8 cellular contexts compared by ENCODE assay signal in the genomic region with DNA sequence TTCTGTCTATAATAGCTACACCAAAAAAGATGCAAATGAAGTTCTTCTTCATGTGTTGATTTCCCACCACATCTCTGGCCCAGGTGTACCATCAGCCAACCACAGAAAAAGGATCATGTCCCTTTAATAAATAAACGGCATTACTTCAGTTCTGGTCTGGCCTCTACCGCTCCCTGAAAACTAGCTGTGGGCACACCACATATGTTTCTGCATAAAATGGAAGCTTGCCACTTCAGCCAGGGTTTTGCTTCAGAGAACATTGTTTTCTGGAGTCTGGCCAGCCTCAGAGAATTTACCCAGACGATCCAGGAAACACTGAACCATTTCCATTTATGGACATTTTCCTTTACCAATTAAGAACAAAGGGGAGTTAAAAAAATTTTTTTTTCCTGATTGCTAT. TPM values are rescaled to one million over a fixed set of nuclear protein-coding genes. Genes with fewer than 3 reads are reported as not detected.
DNase-seq lines count a peak whose midpoint lies in the region; ATAC-seq lines count a peak whose summit lies in the region.

No MANE protein-coding gene starts in this region.

- H3K27me3 Mint-ChIP-seq in stimulated activated memory B cell treated with anti-CD40 and anti-IgM and Interleukin-4, amounts not matched to agents 10 μg/mL and 1 μg/mL and 100 μg/mL, for 72 hours: peaks cover 2% of the 10 kb centered on the region

- no peaks in the 10 kb centered on the region for H3K9me3 Mint-ChIP-seq in stimulated activated memory B cell treated with anti-CD40 and anti-IgM and Interleukin-4, amounts not matched to agents 10 μg/mL and 1 μg/mL and 100 μg/mL, for 72 hours

- peaks cover 18% of the 10 kb centered on the region for H3K4me1 Mint-ChIP-seq in stimulated activated memory B cell treated with anti-CD40 and anti-IgM and Interleukin-4, amounts not matched to agents 10 μg/mL and 1 μg/mL and 100 μg/mL, for 72 hours

- H3K4me3 Mint-ChIP-seq in stimulated activated memory B cell treated with anti-CD40 and anti-IgM and Interleukin-4, amounts not matched to agents 10 μg/mL and 1 μg/mL and 100 μg/mL, for 72 hours: no peak overlapping the region

- DNase-seq in RPMI7951 (ENCODE audit: low read depth): peak; percentile 95
- DNase-seq in foreskin melanocyte: peak; percentile 39
- no peak for DNase-seq in activated CD4-positive, CD25-positive, alpha-beta regulatory T cell (lab: John Stamatoyannopoulos, UW)
- DNase-seq in globus pallidus (ENCODE audit: low spot score): no peak

- H3K36me3 Mint-ChIP-seq in stimulated activated memory B cell treated with anti-CD40 and anti-IgM and Interleukin-4, amounts not matched to agents 10 μg/mL and 1 μg/mL and 100 μg/mL, for 72 hours: no peaks in the 10 kb centered on the region

- peak; percentile 19 for ATAC-seq in GM19468 (IDR thresholded peaks at IDR 0.05; ENCODE audit: extremely low read depth, unreplicated experiment)
- no peak for ATAC-seq in stimulated activated memory B cell treated with anti-CD40 and anti-IgM and Interleukin-4, amounts not matched to agents 10 μg/mL and 1 μg/mL and 100 μg/mL, for 72 hours
- no peak for ATAC-seq in HG02840 (IDR thresholded peaks at IDR 0.05; ENCODE audit: low FRiP score, unreplicated experiment)
- ATAC-seq in HG03565 (IDR thresholded peaks at IDR 0.05; ENCODE audit: unreplicated experiment): no peak

- peak overlapping the region; percentile 54 for H3K27ac Mint-ChIP-seq in stimulated activated memory B cell treated with anti-CD40 and anti-IgM and Interleukin-4, amounts not matched to agents 10 μg/mL and 1 μg/mL and 100 μg/mL, for 72 hours

RNA-seq across cellular contexts. Expression of a gene that starts 5.9 kb away (rescaled TPM):
- total RNA-seq in RPMI7951 (2014; rRNA removed; shearing (Covaris generic)): 1.7 and 2.2 TPM in 2 replicates

Comparison
In these comparisons a context has a peak if more than half of its experiments do, and no peak if none do; other contexts are left out.
1. DNase-seq: peak in RPMI7951 (single experiment) and foreskin melanocyte (single experiment); none in activated CD4-positive, CD25-positive, alpha-beta regulatory T cell (0 of 4) and globus pallidus (single experiment).